Comparison of ENCODE assay signal across 29 cellular contexts in the genomic region with DNA sequence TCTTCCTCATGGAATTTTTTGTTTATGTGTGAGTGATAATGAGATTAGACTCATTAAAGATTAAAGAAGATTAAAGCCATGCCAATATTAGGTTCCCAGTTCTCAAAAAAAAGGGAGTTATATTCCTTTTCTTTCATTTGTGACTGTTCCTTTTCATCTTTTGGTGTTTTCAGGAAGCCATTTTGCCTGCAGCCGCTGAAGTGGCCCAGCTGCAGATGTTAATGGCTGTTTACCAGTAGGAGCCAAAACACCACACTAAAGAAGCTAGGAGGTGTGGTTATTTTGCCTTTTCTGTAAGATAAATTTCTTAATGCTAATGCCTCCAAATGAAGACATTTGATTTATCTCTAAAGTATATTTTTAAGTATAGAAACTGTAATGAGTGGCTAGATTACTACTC. TPM values are rescaled to one million over a fixed set of nuclear protein-coding genes. Genes with fewer than 3 reads are reported as not detected.
"Had no signal": no experiment of that assay in that cellular context is flagged by ENCODE, and none has a peak within 500 bp of the region (broad histone marks: within the 10 kb centered on the region; RNA-seq: fewer than 3 reads in every experiment).

No MANE protein-coding gene starts in this region.

- H3K9me3 Mint-ChIP-seq: activated B cell treated with CpG ODN at 0.5 μM for 24 hours; activated CD4-positive, alpha-beta T cell treated with anti-CD3 and anti-CD28 coated beads, Interleukin-2, amount 10 ng/mL, durations not matched to agents 24 days and 14 days; activated naive CD4-positive, alpha-beta T cell treated with anti-CD3 and anti-CD28 coated beads, Interleukin-2, amount 50 U/mL, for 24 hours; activated naive CD8-positive, alpha-beta T cell treated with anti-CD3 and anti-CD28 coated beads, Interleukin-2, amount 50 U/mL, for 24 hours; activated T-cell treated with anti-CD3 and anti-CD28 coated beads, Interleukin-2, amount 50 U/mL, for 24 hours; activated T-helper 1 cell treated with anti-CD3 and anti-CD28 coated beads, Interleukin-12 subunit alpha, Interleukin-12 subunit beta, Interleukin-2, Interleukin-4 antibody, amounts not matched to agents 30 ng/mL and 10 ng/mL and 1 ng/mL, durations not matched to agents 14 hours and 24 hours and 36 hours; central memory CD8-positive, alpha-beta T cell; T-cell had no signal

- FAIRE-seq: TTC549 had no signal

- H3K4me3 Mint-ChIP-seq: activated B cell treated with CpG ODN at 0.5 μM for 24 hours; activated CD4-positive, alpha-beta T cell treated with anti-CD3 and anti-CD28 coated beads, Interleukin-2, amount 10 ng/mL, durations not matched to agents 24 days and 14 days; activated CD8-positive, alpha-beta memory T cell treated with anti-CD3 and anti-CD28 coated beads, Interleukin-2, amount 10 ng/mL, durations not matched to agents 7 days and 5 days; activated naive CD4-positive, alpha-beta T cell treated with anti-CD3 and anti-CD28 coated beads, Interleukin-2, amount 50 U/mL, for 24 hours; activated naive CD8-positive, alpha-beta T cell treated with anti-CD3 and anti-CD28 coated beads, Interleukin-2, amount 50 U/mL, for 24 hours; activated T-cell treated with anti-CD3 and anti-CD28 coated beads, Interleukin-2, amount 50 U/mL, for 24 hours; activated T-helper 1 cell treated with anti-CD3 and anti-CD28 coated beads, Interleukin-12 subunit alpha, Interleukin-12 subunit beta, Interleukin-2, Interleukin-4 antibody, amounts not matched to agents 30 ng/mL and 10 ng/mL and 1 ng/mL, durations not matched to agents 14 hours and 24 hours and 36 hours; central memory CD8-positive, alpha-beta T cell; T-cell had no signal

- H3K27me3 ChIP-seq: ascending aorta, body of pancreas had no signal

- H3K27me3 Mint-ChIP-seq: activated B cell treated with CpG ODN at 0.5 μM for 24 hours; activated CD4-positive, alpha-beta T cell treated with anti-CD3 and anti-CD28 coated beads, Interleukin-2, amount 10 ng/mL, durations not matched to agents 24 days and 14 days; activated CD8-positive, alpha-beta memory T cell treated with anti-CD3 and anti-CD28 coated beads, Interleukin-2, amount 10 ng/mL, durations not matched to agents 7 days and 5 days; activated naive CD8-positive, alpha-beta T cell treated with anti-CD3 and anti-CD28 coated beads, Interleukin-2, amount 50 U/mL, for 24 hours had no signal

- H3K27ac Mint-ChIP-seq: activated B cell treated with CpG ODN at 0.5 μM for 24 hours; activated CD4-positive, alpha-beta T cell treated with anti-CD3 and anti-CD28 coated beads, Interleukin-2, amount 10 ng/mL, durations not matched to agents 24 days and 14 days; activated CD8-positive, alpha-beta memory T cell treated with anti-CD3 and anti-CD28 coated beads, Interleukin-2, amount 10 ng/mL, durations not matched to agents 7 days and 5 days; activated naive CD4-positive, alpha-beta T cell treated with anti-CD3 and anti-CD28 coated beads, Interleukin-2, amount 50 U/mL, for 24 hours; activated naive CD8-positive, alpha-beta T cell treated with anti-CD3 and anti-CD28 coated beads, Interleukin-2, amount 50 U/mL, for 24 hours; activated T-cell treated with anti-CD3 and anti-CD28 coated beads, Interleukin-2, amount 50 U/mL, for 24 hours; activated T-helper 1 cell treated with anti-CD3 and anti-CD28 coated beads, Interleukin-12 subunit alpha, Interleukin-12 subunit beta, Interleukin-2, Interleukin-4 antibody, amounts not matched to agents 30 ng/mL and 10 ng/mL and 1 ng/mL, durations not matched to agents 14 hours and 24 hours and 36 hours; T-cell had no signal

- DNase-seq: activated B cell treated with CpG ODN at 0.5 μM for 24 hours; activated CD4-positive, alpha-beta T cell treated with anti-CD3 and anti-CD28 coated beads for 1 hour; activated CD4-positive, alpha-beta T cell treated with anti-CD3 and anti-CD28 coated beads, Interleukin-2, amount 10 ng/mL, durations not matched to agents 24 days and 14 days; activated CD4-positive, alpha-beta T cell treated with anti-CD3 and anti-CD28 coated beads, Interleukin-2, amount 50 U/mL, for 48 hours; activated CD8-positive, alpha-beta memory T cell treated with anti-CD3 and anti-CD28 coated beads, Interleukin-2, amount 10 ng/mL, durations not matched to agents 7 days and 5 days; activated effector memory CD4-positive, alpha-beta T cell treated with Interleukin-2 at 50 U/mL for 16 hours; activated naive CD4-positive, alpha-beta T cell; activated naive CD8-positive, alpha-beta T cell treated with anti-CD3 and anti-CD28 coated beads, Interleukin-2, amount 50 U/mL, for 24 hours; activated T-cell treated with anti-CD3 and anti-CD28 coated beads, Interleukin-2, amount 50 U/mL, for 24 hours; amniotic stem cell; body of pancreas; Kasumi-1; KBM-7; NCI-H1105 treated with DMSO at 0.1 percent for 48 hours; NCI-H1436 treated with DMSO at 0.1 percent for 48 hours; NCI-H187; NCI-H2081; NCI-H446; NCI-H524; NCI-H748 treated with DMSO at 0.1 percent for 48 hours; SHP77 treated with DMSO at 0.1 percent for 48 hours; T-cell; T-helper 2 cell; T1000 had no signal

- H3K36me3 ChIP-seq: ascending aorta had no signal

- H3K27ac ChIP-seq: body of pancreas had no signal

- H3K36me3 Mint-ChIP-seq: activated CD8-positive, alpha-beta memory T cell treated with anti-CD3 and anti-CD28 coated beads, Interleukin-2, amount 10 ng/mL, durations not matched to agents 7 days and 5 days; activated naive CD4-positive, alpha-beta T cell treated with anti-CD3 and anti-CD28 coated beads, Interleukin-2, amount 50 U/mL, for 24 hours; T-cell had no signal

- H3K4me3 ChIP-seq: ascending aorta, body of pancreas had no signal

- ATAC-seq: activated CD8-positive, alpha-beta memory T cell treated with anti-CD3 and anti-CD28 coated beads, Interleukin-2, amount 10 ng/mL, durations not matched to agents 7 days and 5 days; activated naive CD8-positive, alpha-beta T cell treated with anti-CD3 and anti-CD28 coated beads, Interleukin-2, amount 50 U/mL, for 24 hours; body of pancreas; T-cell had no signal

- H3K9me3 ChIP-seq: ascending aorta, body of pancreas had no signal

- H3K4me1 Mint-ChIP-seq: activated B cell treated with CpG ODN at 0.5 μM for 24 hours; activated CD4-positive, alpha-beta T cell treated with anti-CD3 and anti-CD28 coated beads, Interleukin-2, amount 10 ng/mL, durations not matched to agents 24 days and 14 days; activated CD8-positive, alpha-beta memory T cell treated with anti-CD3 and anti-CD28 coated beads, Interleukin-2, amount 10 ng/mL, durations not matched to agents 7 days and 5 days; activated naive CD4-positive, alpha-beta T cell treated with anti-CD3 and anti-CD28 coated beads, Interleukin-2, amount 50 U/mL, for 24 hours; activated naive CD8-positive, alpha-beta T cell treated with anti-CD3 and anti-CD28 coated beads, Interleukin-2, amount 50 U/mL, for 24 hours; central memory CD8-positive, alpha-beta T cell; T-cell had no signal

- H3K4me1 ChIP-seq: ascending aorta, body of pancreas had no signal

RNA-seq across cellular contexts. Expression of a gene that starts 36.3 kb away (rescaled TPM):
- total RNA-seq: activated B cell treated with CpG ODN at 0.5 μM for 24 hours; activated CD4-positive, alpha-beta T cell treated with anti-CD3 and anti-CD28 coated beads, Interleukin-2, amount 10 ng/mL, durations not matched to agents 24 days and 14 days; activated T-helper 1 cell treated with anti-CD3 and anti-CD28 coated beads, Interleukin-12 subunit alpha, Interleukin-12 subunit beta, Interleukin-2, Interleukin-4 antibody, amounts not matched to agents 30 ng/mL and 10 ng/mL and 1 ng/mL, durations not matched to agents 14 hours and 24 hours and 36 hours; T-cell had no signal
